20 cellular contexts compared by ENCODE assay signal in genomic region chr16:64738321-64738960, GRCh38.
A peak's percentile ranks its signal among the peaks of the same experiment; 100 is the strongest.
DNase-seq lines count a peak whose midpoint lies in the region; TF ChIP-seq lines count a peak whose summit lies in the region.
"Had no signal": no experiment of that assay in that cellular context is flagged by ENCODE, and none has a peak within 500 bp of the region (broad histone marks: within the 10 kb centered on the region; RNA-seq: fewer than 3 reads in every experiment).

No MANE protein-coding gene starts in this region.

- DNase-seq in EH (ENCODE audit: low read depth), result peak; percentile 89
- peak; percentile 17 for DNase-seq in RPMI7951 (ENCODE audit: low read depth)
- peak; percentile 49 for DNase-seq in fibroblast of mammary gland (ENCODE audit: low read depth)
- no peak for DNase-seq in osteocyte (ENCODE audit: extremely low spot score, unreplicated experiment)
- no peak for DNase-seq in iPS-NIHi7 (ENCODE audit: extremely low spot score)
- no peak for DNase-seq in DMS 273 (lab: John Stamatoyannopoulos, UW; ENCODE audit: unreplicated experiment)
- no peak for DNase-seq in T-helper 2 cell treated with Interferon-gamma antibody and Interleukin-4, amounts not matched to agents 5 μg/mL and 100 μg/mL, for 36 hours (ENCODE audit: low spot score)
- DNase-seq: adrenal gland; CD4-positive, CD25-positive, alpha-beta regulatory T cell; KBM-7; kidney; midbrain; NCI-H1092 treated with DMSO at 0.1 percent for 48 hours; nucleus accumbens; right lobe of liver had no signal

- H3K4me1 Mint-ChIP-seq in osteocyte (ENCODE audit: unreplicated experiment), result peaks cover 8% of the 10 kb centered on the region
- no peaks in the 10 kb centered on the region for H3K4me1 Mint-ChIP-seq in T-helper 2 cell treated with Interferon-gamma antibody and Interleukin-4, amounts not matched to agents 5 μg/mL and 100 μg/mL, for 36 hours (ENCODE audit: low read depth)
- H3K4me1 Mint-ChIP-seq: CD4-positive, CD25-positive, alpha-beta regulatory T cell; WTC11 had no signal

- peak overlapping the region; percentile 45 for H3K27ac Mint-ChIP-seq in osteocyte (ENCODE audit: unreplicated experiment)
- no peak overlapping the region for H3K27ac Mint-ChIP-seq in T-helper 2 cell treated with Interferon-gamma antibody and Interleukin-4, amounts not matched to agents 5 μg/mL and 100 μg/mL, for 36 hours
- H3K27ac Mint-ChIP-seq: activated T-helper 1 cell treated with anti-CD3 and anti-CD28 coated beads, Interleukin-12 subunit alpha, Interleukin-12 subunit beta, Interleukin-2, Interleukin-4 antibody, amounts not matched to agents 30 ng/mL and 10 ng/mL and 1 ng/mL, durations not matched to agents 14 hours and 24 hours and 36 hours; CD4-positive, CD25-positive, alpha-beta regulatory T cell; T-helper 1 cell treated with Interleukin-12 subunit alpha and Interleukin-12 subunit beta and Interleukin-4 antibody, amounts not matched to agents 30 μg/mL and 1 μg/mL, for 36 hours; WTC11 had no signal

- no peak overlapping the region for H3K4me3 ChIP-seq in fibroblast of mammary gland (ENCODE audit: control insufficient read depth, low read depth, low read length)
- H3K4me3 ChIP-seq: adrenal gland, coronary artery, right lobe of liver, thoracic aorta had no signal

- H3K36me3 Mint-ChIP-seq in osteocyte (ENCODE audit: unreplicated experiment), result peaks cover 2% of the 10 kb centered on the region
- no peaks in the 10 kb centered on the region for H3K36me3 Mint-ChIP-seq in T-helper 2 cell treated with Interferon-gamma antibody and Interleukin-4, amounts not matched to agents 5 μg/mL and 100 μg/mL, for 36 hours (ENCODE audit: low read depth)
- H3K36me3 Mint-ChIP-seq: CD4-positive, CD25-positive, alpha-beta regulatory T cell; WTC11 had no signal

- H3K4me3 Mint-ChIP-seq in osteocyte (ENCODE audit: unreplicated experiment), result no peak overlapping the region
- no peak overlapping the region for H3K4me3 Mint-ChIP-seq in T-helper 2 cell treated with Interferon-gamma antibody and Interleukin-4, amounts not matched to agents 5 μg/mL and 100 μg/mL, for 36 hours
- H3K4me3 Mint-ChIP-seq: activated T-helper 1 cell treated with anti-CD3 and anti-CD28 coated beads, Interleukin-12 subunit alpha, Interleukin-12 subunit beta, Interleukin-2, Interleukin-4 antibody, amounts not matched to agents 30 ng/mL and 10 ng/mL and 1 ng/mL, durations not matched to agents 14 hours and 24 hours and 36 hours; CD4-positive, CD25-positive, alpha-beta regulatory T cell; T-helper 1 cell treated with Interleukin-12 subunit alpha and Interleukin-12 subunit beta and Interleukin-4 antibody, amounts not matched to agents 30 μg/mL and 1 μg/mL, for 36 hours; WTC11 had no signal

- no peaks in the 10 kb centered on the region for H3K27me3 Mint-ChIP-seq in osteocyte (ENCODE audit: unreplicated experiment)
- no peaks in the 10 kb centered on the region for H3K27me3 Mint-ChIP-seq in T-helper 2 cell treated with Interferon-gamma antibody and Interleukin-4, amounts not matched to agents 5 μg/mL and 100 μg/mL, for 36 hours (ENCODE audit: low read depth)
- H3K27me3 Mint-ChIP-seq: CD4-positive, CD25-positive, alpha-beta regulatory T cell had no signal

- TF ChIP-seq CTCF in fibroblast of mammary gland (conservative IDR thresholded peaks at IDR 0.05; ENCODE audit: control insufficient read depth, insufficient read depth, low read depth, low read length), result no peak
- TF ChIP-seq CTCF in osteocyte (IDR thresholded peaks at IDR 0.05), result no peak

- peaks cover 13% of the 10 kb centered on the region for H3K9me3 Mint-ChIP-seq in osteocyte (ENCODE audit: unreplicated experiment)
- peaks cover 47% of the 10 kb centered on the region for H3K9me3 Mint-ChIP-seq in T-helper 2 cell treated with Interferon-gamma antibody and Interleukin-4, amounts not matched to agents 5 μg/mL and 100 μg/mL, for 36 hours

Comparison
In these comparisons a context has a peak if more than half of its experiments do, and no peak if none do; other contexts are left out.
1. DNase-seq: peak in EH (single experiment), RPMI7951 (single experiment) and fibroblast of mammary gland (single experiment); none in osteocyte (single experiment), iPS-NIHi7 (single experiment), DMS 273 (single experiment) and T-helper 2 cell treated with Interferon-gamma antibody and Interleukin-4, amounts not matched to agents 5 μg/mL and 100 μg/mL, for 36 hours (single experiment).